ENCODE assay signal across 10 cellular contexts in genomic region chr2:238322001-238322411, GRCh38. TPM values are rescaled to one million over a fixed set of nuclear protein-coding genes. Genes with fewer than 3 reads are reported as not detected.
DNase-seq lines count a peak whose midpoint lies in the region; ATAC-seq, FAIRE-seq and TF ChIP-seq lines count a peak whose summit lies in the region.
"Had no signal": no experiment of that assay in that cellular context is flagged by ENCODE, and none has a peak within 500 bp of the region (broad histone marks: within the 10 kb centered on the region; RNA-seq: fewer than 3 reads in every experiment).

No MANE protein-coding gene starts in this region.

- peak overlapping the region; percentile 75 for H3K4me3 Mint-ChIP-seq in activated naive CD4-positive, alpha-beta T cell treated with anti-CD3 and anti-CD28 coated beads, Interleukin-2, amount 10 ng/mL, durations not matched to agents 7 days and 5 days
- peak overlapping the region; percentile 60 for H3K4me3 Mint-ChIP-seq in activated CD4-positive, alpha-beta memory T cell treated with anti-CD3 and anti-CD28 coated beads for 36 hours

- TF ChIP-seq POLR2A in HepG2 (IDR thresholded peaks at IDR 0.05; ENCODE audit: insufficient read depth in 1 of 2, low read depth in 2 of 2, low read length in 2 of 2), result no peak

- WGBS in HepG2 (ENCODE audit: low lambda C conversion rate), result 92% methylated on average over 7 of the region's 10 CpGs

- H3K36me3 Mint-ChIP-seq in activated naive CD4-positive, alpha-beta T cell treated with anti-CD3 and anti-CD28 coated beads, Interleukin-2, amount 10 ng/mL, durations not matched to agents 7 days and 5 days, result no peaks in the 10 kb centered on the region
- peaks cover 1% of the 10 kb centered on the region for H3K36me3 Mint-ChIP-seq in activated CD4-positive, alpha-beta memory T cell treated with anti-CD3 and anti-CD28 coated beads for 36 hours

- H2AFZ ChIP-seq in HepG2 (ENCODE audit: low read length), result no peak overlapping the region

- H3K27ac Mint-ChIP-seq in activated naive CD4-positive, alpha-beta T cell treated with anti-CD3 and anti-CD28 coated beads, Interleukin-2, amount 10 ng/mL, durations not matched to agents 7 days and 5 days, result no peak overlapping the region
- no peak overlapping the region for H3K27ac Mint-ChIP-seq in activated CD4-positive, alpha-beta memory T cell treated with anti-CD3 and anti-CD28 coated beads for 36 hours

- POLR2A ChIA-PET in activated CD4-positive, alpha-beta memory T cell treated with anti-CD3 and anti-CD28 coated beads for 36 hours (lab: Charles Lee), result interaction anchor here (1.1 kb wide), 1 partner anchor 34 kb away, joined by 3 read pairs; no protein-coding TSS in a partner anchor
- POLR2A ChIA-PET in HepG2 (lab: Yijun Ruan, JAX), result no interaction called here

- H3K27me3 ChIP-seq in HepG2 (ENCODE audit: control insufficient read depth in 1 of 2, insufficient read depth in 2 of 2, low read length in 2 of 2), result no peaks in the 10 kb centered on the region; a peak in 1 of 5 replicates
- no peaks in the 10 kb centered on the region for H3K27me3 ChIP-seq in subcutaneous abdominal adipose tissue (ENCODE audit: control insufficient read depth in 5 of 5, insufficient read depth in 4 of 5, low read length in 5 of 5)

- no peaks in the 10 kb centered on the region for H3K9me3 Mint-ChIP-seq in activated naive CD4-positive, alpha-beta T cell treated with anti-CD3 and anti-CD28 coated beads, Interleukin-2, amount 10 ng/mL, durations not matched to agents 7 days and 5 days
- H3K9me3 Mint-ChIP-seq in activated CD4-positive, alpha-beta memory T cell treated with anti-CD3 and anti-CD28 coated beads for 36 hours, result no peaks in the 10 kb centered on the region

- H3K9ac ChIP-seq in HepG2 (ENCODE audit: insufficient read depth, low read depth, low read length) (peak overlapping the region; percentile 76; the same call in 1 of the 2 replicates), subcutaneous abdominal adipose tissue (ENCODE audit: low read length in 5 of 5) (peak overlapping the region in 2 of 5 donors; percentile 51 to 73)

- no peak overlapping the region for H3K27ac ChIP-seq in HepG2 (ENCODE audit: extremely low read length, insufficient read depth, low read length)
- no peak overlapping the region for H3K27ac ChIP-seq in subcutaneous abdominal adipose tissue (ENCODE audit: low read depth, low read length)

- CTCF ChIA-PET in activated naive CD4-positive, alpha-beta T cell treated with anti-CD3 and anti-CD28 coated beads, Interleukin-2, amount 10 ng/mL, durations not matched to agents 7 days and 5 days (lab: Charles Lee), result no interaction called here
- CTCF ChIA-PET in activated CD4-positive, alpha-beta memory T cell treated with anti-CD3 and anti-CD28 coated beads for 36 hours (lab: Charles Lee), result interaction anchor here (0.6 kb wide), 1 partner anchor 464 kb away, joined by 3 read pairs; no protein-coding TSS in a partner anchor
- CTCF ChIA-PET in HepG2 (lab: Yijun Ruan, JAX; ENCODE audit: low intra/inter-chr PET ratio, low total read pairs), result no interaction called here

- TF ChIP-seq CTCF in HepG2 (CRISPR knock-in tag; IDR thresholded peaks at IDR 0.05), result no peak

- ATAC-seq in HepG2, result no peak

- H3K4me2 ChIP-seq in HepG2 (ENCODE audit: low read depth, low read length), result peak overlapping the region; percentile 97

- TSS peak; percentile 45 for BruUV-seq in HepG2 (replicated peaks; lab: Mats Ljungman, UMichigan)

- H3K36me3 ChIP-seq in HepG2 (replicated peaks in 1 of 2; ENCODE audit: control insufficient read depth in 1 of 2, insufficient read depth in 2 of 2, low read length in 2 of 2) (peaks cover 4 to 10% of the 10 kb centered on the region in 2 experiments; a peak in 3 of 5 replicates), subcutaneous abdominal adipose tissue (ENCODE audit: control insufficient read depth in 5 of 5, insufficient read depth in 5 of 5, low read length in 5 of 5) (peaks cover 0 to 27% (median 7%) of the 10 kb centered on the region in 5 donors)

- peaks cover 6% of the 10 kb centered on the region for H3K79me2 ChIP-seq in HepG2 (ENCODE audit: insufficient read depth, low read length)

- no peaks in the 10 kb centered on the region for H3K9me3 ChIP-seq in HepG2 (ENCODE audit: low read length)
- no peaks in the 10 kb centered on the region for H3K9me3 ChIP-seq in subcutaneous abdominal adipose tissue (ENCODE audit: control insufficient read depth in 5 of 5, low read length in 5 of 5)

- H3K27me3 Mint-ChIP-seq in activated naive CD4-positive, alpha-beta T cell treated with anti-CD3 and anti-CD28 coated beads, Interleukin-2, amount 10 ng/mL, durations not matched to agents 7 days and 5 days, result peaks cover 29% of the 10 kb centered on the region
- H3K27me3 Mint-ChIP-seq in activated CD4-positive, alpha-beta memory T cell treated with anti-CD3 and anti-CD28 coated beads for 36 hours, result no peaks in the 10 kb centered on the region

- no peak for FAIRE-seq in HepG2 (lab: Jason Lieb, UNC)
- FAIRE-seq: endometrium had no signal

- TF ChIP-seq EP300 in HepG2 (IDR thresholded peaks at IDR 0.05; ENCODE audit: low read depth in 2 of 2, low read length in 2 of 2) (no peak), HepG2 (CRISPR knock-in tag; IDR thresholded peaks at IDR 0.05; ENCODE audit: borderline replicate concordance) (no peak)

- H4K20me1 ChIP-seq in HepG2 (ENCODE audit: insufficient read depth, low read length), result no peaks in the 10 kb centered on the region

- no peak for DNase-seq in activated naive CD4-positive, alpha-beta T cell treated with anti-CD3 and anti-CD28 coated beads, Interleukin-2, amount 10 ng/mL, durations not matched to agents 7 days and 5 days
- DNase-seq in activated naive CD4-positive, alpha-beta T cell treated with Interleukin-2 at 50 U/mL for 16 hours, result no peak
- no peak for DNase-seq in activated CD4-positive, alpha-beta memory T cell treated with anti-CD3 and anti-CD28 coated beads for 36 hours
- DNase-seq in HepG2 (ENCODE audit: low spot score) (no peak), glomerular visceral epithelial cell (ENCODE audit: extremely low spot score) (no peak), RKO (ENCODE audit: low spot score) (no peak), germinal center (ENCODE audit: low spot score) (no peak)
- DNase-seq: stimulated activated naive CD4-positive, alpha-beta T cell had no signal

- H3K4me1 ChIP-seq in HepG2 (ENCODE audit: insufficient read depth, low read length) (peaks cover 24% of the 10 kb centered on the region), subcutaneous abdominal adipose tissue (ENCODE audit: control insufficient read depth in 5 of 5, insufficient read depth in 5 of 5, low read length in 5 of 5) (peaks cover 0 to 21% (median 20%) of the 10 kb centered on the region in 5 donors)

- no peak for TF ChIP-seq RAD21 in HepG2 (CRISPR knock-in tag; IDR thresholded peaks at IDR 0.05)

- H3K4me1 Mint-ChIP-seq in activated naive CD4-positive, alpha-beta T cell treated with anti-CD3 and anti-CD28 coated beads, Interleukin-2, amount 10 ng/mL, durations not matched to agents 7 days and 5 days, result peaks cover 19% of the 10 kb centered on the region
- H3K4me1 Mint-ChIP-seq in activated CD4-positive, alpha-beta memory T cell treated with anti-CD3 and anti-CD28 coated beads for 36 hours (ENCODE audit: low read depth), result peaks cover 19% of the 10 kb centered on the region

- intact Hi-C loops in activated CD4-positive, alpha-beta memory T cell treated with anti-CD3 and anti-CD28 coated beads for 36 hours (cut with micrococcal nuclease), result no loop called here
- intact Hi-C loops in HepG2 (cut with micrococcal nuclease; ENCODE audit: unreplicated experiment), result loop anchor here (5.0 kb wide), 1 partner anchor 35 kb away; the partner anchor contains the start of gene PER2

- in situ Hi-C loops in HepG2 (cut with HindIII; ENCODE audit: extremely low pct_ligation_motif_present, low pct_unique_long_range_greater_than_20kb), result no loop called here

- H3K4me3 ChIP-seq in HepG2 (replicated peaks in 1 of 3; ENCODE audit: insufficient read depth in 1 of 3, low read depth in 2 of 3, low read length in 3 of 3) (peak overlapping the region in 2 of 3 experiments; percentile 88 to 92; a peak in 3 of 6 replicates), subcutaneous abdominal adipose tissue (ENCODE audit: low read depth in 1 of 5, low read length in 5 of 5) (peak overlapping the region in 3 of 5 donors; percentile 65 to 76 (median 72))

RNA-seq across cellular contexts. Expression of gene TRAF3IP1, which starts 1.7 kb away (rescaled TPM):
- total RNA-seq in activated CD4-positive, alpha-beta memory T cell treated with anti-CD3 and anti-CD28 coated beads for 36 hours, result 1 to 10 TPM; 8.0 to 9.3 TPM
- 12.9 TPM in 2 replicates for total RNA-seq in HepG2 (2016; rRNA removed; fragmentation: Illumina TruSeq; extraction: Trizol)
- total RNA-seq in HepG2 (2016; cell fraction: cytosol; rRNA removed; fragmentation: Illumina TruSeq; extraction: Trizol; ENCODE audit: low read depth), result 11.5 and 11.7 TPM in 2 replicates
- 12.5 and 15.2 TPM in 2 replicates for total RNA-seq in HepG2 (2016; cell fraction: insoluble cytoplasmic fraction; rRNA removed; fragmentation: Illumina TruSeq; extraction: Trizol)
- total RNA-seq in HepG2 (2016; cell fraction: membrane; rRNA removed; fragmentation: Illumina TruSeq; extraction: Trizol), result 8.5 and 9.1 TPM in 2 replicates
- total RNA-seq in HepG2 (2016; cell fraction: nucleus; rRNA removed; fragmentation: Illumina TruSeq; extraction: Trizol), result 6.5 and 10.2 TPM in 2 replicates
- 4.1 and 5.0 TPM in 2 replicates for polyA plus RNA-seq in HepG2 (2011; rRNA removed)
- 2.7 and 3.7 TPM in 2 replicates for polyA plus RNA-seq in HepG2 (2011; cell fraction: cytosol; rRNA removed)
- 4.1 and 4.3 TPM in 2 replicates for polyA plus RNA-seq in HepG2 (2011; cell fraction: nucleus; rRNA removed)
- polyA plus RNA-seq in HepG2 (2012), result 7.5 and 8.6 TPM in 2 replicates
- 1.2 and 1.5 TPM in 2 replicates for polyA plus RNA-seq in HepG2 (2016; cell fraction: cytosol; fragmentation: Illumina TruSeq; extraction: Trizol; ENCODE audit: low read depth)
- polyA plus RNA-seq in HepG2 (2016; cell fraction: insoluble cytoplasmic fraction; fragmentation: Illumina TruSeq; extraction: Trizol; ENCODE audit: low read depth), result 16.1 and 18.0 TPM in 2 replicates
- 4.0 and 4.6 TPM in 2 replicates for polyA plus RNA-seq in HepG2 (2016; cell fraction: membrane; fragmentation: Illumina TruSeq; extraction: Trizol; ENCODE audit: low read depth)
- polyA plus RNA-seq in HepG2 (2016; cell fraction: nucleus; fragmentation: Illumina TruSeq; extraction: Trizol; ENCODE audit: insufficient read depth, low read depth), result 17.1 and 17.8 TPM in 2 replicates
- 3.0 and 4.5 TPM in 2 replicates for polyA minus RNA-seq in HepG2 (2011; rRNA and poly(A)+ RNA removed; ENCODE audit: low replicate concordance)
- polyA minus RNA-seq in HepG2 (2011; cell fraction: cytosol; rRNA and poly(A)+ RNA removed), result 2.3 and 3.6 TPM in 2 replicates
- 2.7 and 3.7 TPM in 2 replicates for polyA minus RNA-seq in HepG2 (2011; cell fraction: nucleus; rRNA and poly(A)+ RNA removed)

RNA-seq across cellular contexts. Expression of gene PER2, which starts 33.6 kb away (rescaled TPM):
- 1 to 10 TPM; 5.5 to 7.2 TPM for total RNA-seq in activated CD4-positive, alpha-beta memory T cell treated with anti-CD3 and anti-CD28 coated beads for 36 hours
- total RNA-seq in HepG2 (2016; rRNA removed; fragmentation: Illumina TruSeq; extraction: Trizol), result 6.8 and 9.4 TPM in 2 replicates
- total RNA-seq in HepG2 (2016; cell fraction: cytosol; rRNA removed; fragmentation: Illumina TruSeq; extraction: Trizol; ENCODE audit: low read depth), result 21.5 and 22.6 TPM in 2 replicates
- 5.4 and 8.6 TPM in 2 replicates for total RNA-seq in HepG2 (2016; cell fraction: insoluble cytoplasmic fraction; rRNA removed; fragmentation: Illumina TruSeq; extraction: Trizol)
- 9.6 TPM in 2 replicates for total RNA-seq in HepG2 (2016; cell fraction: membrane; rRNA removed; fragmentation: Illumina TruSeq; extraction: Trizol)
- total RNA-seq in HepG2 (2016; cell fraction: nucleus; rRNA removed; fragmentation: Illumina TruSeq; extraction: Trizol), result 9.6 and 11.5 TPM in 2 replicates
- 5.1 TPM in 2 replicates for polyA plus RNA-seq in HepG2 (2011; rRNA removed)
- 2.3 and 2.9 TPM in 2 replicates for polyA plus RNA-seq in HepG2 (2011; cell fraction: cytosol; rRNA removed)
- 12.7 and 15.5 TPM in 2 replicates for polyA plus RNA-seq in HepG2 (2011; cell fraction: nucleus; rRNA removed)
- polyA plus RNA-seq in HepG2 (2012), result 7.2 and 7.6 TPM in 2 replicates
- 0.31 and 0.44 TPM in 2 replicates for polyA plus RNA-seq in HepG2 (2016; cell fraction: cytosol; fragmentation: Illumina TruSeq; extraction: Trizol; ENCODE audit: low read depth)
- 5.0 and 6.1 TPM in 2 replicates for polyA plus RNA-seq in HepG2 (2016; cell fraction: insoluble cytoplasmic fraction; fragmentation: Illumina TruSeq; extraction: Trizol; ENCODE audit: low read depth)
- polyA plus RNA-seq in HepG2 (2016; cell fraction: membrane; fragmentation: Illumina TruSeq; extraction: Trizol; ENCODE audit: low read depth), result 1.3 and 1.5 TPM in 2 replicates
- 18.1 and 18.4 TPM in 2 replicates for polyA plus RNA-seq in HepG2 (2016; cell fraction: nucleus; fragmentation: Illumina TruSeq; extraction: Trizol; ENCODE audit: insufficient read depth, low read depth)
- polyA minus RNA-seq in HepG2 (2011; rRNA and poly(A)+ RNA removed; ENCODE audit: low replicate concordance), result 8.0 and 20.0 TPM in 2 replicates
- polyA minus RNA-seq in HepG2 (2011; cell fraction: cytosol; rRNA and poly(A)+ RNA removed), result 6.6 and 9.5 TPM in 2 replicates
- 40.7 and 48.7 TPM in 2 replicates for polyA minus RNA-seq in HepG2 (2011; cell fraction: nucleus; rRNA and poly(A)+ RNA removed)
